1 cellular context compared by ENCODE assay signal in genomic region chr3:134839422-134839821, GRCh38.
TF ChIP-seq lines count a peak whose summit lies in the region.

No MANE protein-coding gene starts in this region.

TF ChIP-seq in GM12878, 131 proteins besides CTCF, POLR2A, EP300 and RAD21:
- TF ChIP-seq, protein P1, sequence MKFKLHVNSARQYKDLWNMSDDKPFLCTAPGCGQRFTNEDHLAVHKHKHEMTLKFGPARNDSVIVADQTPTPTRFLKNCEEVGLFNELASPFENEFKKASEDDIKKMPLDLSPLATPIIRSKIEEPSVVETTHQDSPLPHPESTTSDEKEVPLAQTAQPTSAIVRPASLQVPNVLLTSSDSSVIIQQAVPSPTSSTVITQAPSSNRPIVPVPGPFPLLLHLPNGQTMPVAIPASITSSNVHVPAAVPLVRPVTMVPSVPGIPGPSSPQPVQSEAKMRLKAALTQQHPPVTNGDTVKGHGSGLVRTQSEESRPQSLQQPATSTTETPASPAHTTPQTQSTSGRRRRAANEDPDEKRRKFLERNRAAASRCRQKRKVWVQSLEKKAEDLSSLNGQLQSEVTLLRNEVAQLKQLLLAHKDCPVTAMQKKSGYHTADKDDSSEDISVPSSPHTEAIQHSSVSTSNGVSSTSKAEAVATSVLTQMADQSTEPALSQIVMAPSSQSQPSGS (IDR thresholded peaks at IDR 0.05; ENCODE audit: low read length): no peak
